Comparison of ENCODE assay signal across 10 cellular contexts in the genomic region with DNA sequence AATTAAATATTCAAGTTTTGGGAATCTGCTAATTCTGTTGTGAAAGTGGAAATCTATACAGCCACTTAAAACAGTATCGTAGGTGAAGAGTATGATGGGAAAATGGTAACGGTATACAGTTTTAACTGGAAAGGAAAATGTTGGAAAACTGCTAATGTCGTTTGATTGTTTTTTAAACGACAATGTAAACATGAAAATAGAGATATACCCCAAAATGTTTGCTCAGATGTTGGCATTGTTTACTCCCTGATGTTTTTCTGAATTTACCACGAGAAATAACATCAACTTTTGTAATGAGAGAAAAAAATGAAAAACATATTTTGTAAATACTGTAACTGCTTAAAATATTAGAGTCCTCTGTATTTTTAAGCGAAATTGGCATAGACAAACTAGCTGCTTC. TPM values are rescaled to one million over a fixed set of nuclear protein-coding genes. Genes with fewer than 3 reads are reported as not detected.
DNase-seq lines count a peak whose midpoint lies in the region; ATAC-seq and TF ChIP-seq lines count a peak whose summit lies in the region.
"Had no signal": no experiment of that assay in that cellular context is flagged by ENCODE, and none has a peak within 500 bp of the region (broad histone marks: within the 10 kb centered on the region; RNA-seq: fewer than 3 reads in every experiment).

No MANE protein-coding gene starts in this region.

- H2AFZ ChIP-seq in DND-41 (ENCODE audit: low read depth, low read length) (no peak overlapping the region), mammary epithelial cell (ENCODE audit: low read depth, low read length) (no peak overlapping the region), neural cell (ENCODE audit: low read depth, low read length) (no peak overlapping the region)

- dilution Hi-C loops in mammary epithelial cell (cut with HindIII; ENCODE audit: low sequenced_read_pairs), result no loop called here

- no peaks in the 10 kb centered on the region for H3K9me3 ChIP-seq in DND-41 (ENCODE audit: insufficient read depth, low read length, severe bottlenecking)
- no peaks in the 10 kb centered on the region for H3K9me3 ChIP-seq in mammary epithelial cell (replicated peaks; ENCODE audit: insufficient read depth, low read length)
- H3K9me3 ChIP-seq in neural cell (ENCODE audit: low read length), result no peaks in the 10 kb centered on the region

- H3K9me2 ChIP-seq in neural cell (ENCODE audit: insufficient read depth, low read length), result no peaks in the 10 kb centered on the region

- in situ Hi-C loops in mammary epithelial cell (cut with MboI; ENCODE audit: low sequenced_read_pairs in 2 of 2), result no loop called here

- H3K4me1 ChIP-seq in DND-41 (ENCODE audit: insufficient read depth, low read length), result peaks cover 65% of the 10 kb centered on the region
- peaks cover 8% of the 10 kb centered on the region for H3K4me1 ChIP-seq in mammary epithelial cell (ENCODE audit: insufficient read depth, low read length)

- TF ChIP-seq RAD21 in neural cell (conservative IDR thresholded peaks at IDR 0.05), result no peak

- H3K79me2 ChIP-seq in DND-41 (ENCODE audit: insufficient read depth, low read length) (peaks cover 89% of the 10 kb centered on the region), mammary epithelial cell (ENCODE audit: insufficient read depth, low read length) (peaks cover 82% of the 10 kb centered on the region), neural cell (replicated peaks; ENCODE audit: insufficient read depth, low read length) (peaks cover 72% of the 10 kb centered on the region)

- H3K4me2 ChIP-seq in DND-41 (ENCODE audit: insufficient read depth, low read length) (peak overlapping the region; percentile 66), mammary epithelial cell (ENCODE audit: insufficient read depth, low read depth, low read length) (peak overlapping the region; percentile 92), neural cell (ENCODE audit: low read length) (peak overlapping the region; percentile 88)

- TF ChIP-seq EP300 in neural cell (conservative IDR thresholded peaks at IDR 0.05; ENCODE audit: poor library complexity, severe bottlenecking), result no peak

- H3K27ac ChIP-seq in DND-41 (ENCODE audit: low read length), result no peak overlapping the region; the same call in 1 of the 2 replicates
- no peak overlapping the region for H3K27ac ChIP-seq in mammary epithelial cell (ENCODE audit: insufficient read depth, low read depth, low read length)
- peak overlapping the region; percentile 100 for H3K27ac ChIP-seq in neural cell (ENCODE audit: low read length)

- no TSS peak for BruUV-seq in mammary epithelial cell (replicated peaks; lab: Mats Ljungman, UMichigan)

- H3K9ac ChIP-seq in DND-41 (ENCODE audit: low read depth, low read length) (peak overlapping the region; percentile 100), mammary epithelial cell (ENCODE audit: insufficient read depth, low read length) (no peak overlapping the region), neural cell (ENCODE audit: low read length) (no peak overlapping the region)

- intact Hi-C loops in mammary epithelial cell (cut with micrococcal nuclease), result no loop called here

- no peak for DNase-seq in DND-41
- DNase-seq in LNCaP clone FGC (ENCODE audit: low read depth), result no peak
- DNase-seq in mammary epithelial cell, result no peak
- DNase-seq in activated effector memory CD4-positive, alpha-beta T cell treated with anti-CD3 and anti-CD28 coated beads, Interleukin-2, amount 50 U/mL, for 16 hours, result no peak
- DNase-seq in NCI-H2196 (lab: John Stamatoyannopoulos, UW; ENCODE audit: unreplicated experiment), result no peak
- no peak for DNase-seq in midbrain (lab: John Stamatoyannopoulos, UW)
- no peak for DNase-seq in glomerular visceral epithelial cell (ENCODE audit: extremely low spot score)
- DNase-seq: effector memory CD4-positive, alpha-beta T cell had no signal

- CTCF ChIA-PET in mammary epithelial cell (lab: Charles Lee; ENCODE audit: low non-redundant PET), result no interaction called here

- no peaks in the 10 kb centered on the region for H3K27me3 ChIP-seq in DND-41 (ENCODE audit: insufficient read depth, low read length, poor library complexity)
- no peaks in the 10 kb centered on the region for H3K27me3 ChIP-seq in mammary epithelial cell (ENCODE audit: insufficient read depth, low read length)
- no peaks in the 10 kb centered on the region for H3K27me3 ChIP-seq in neural cell (ENCODE audit: insufficient read depth, low read depth, low read length)

- no peak for ATAC-seq in DND-41 (ENCODE audit: insufficient read depth, low read depth)
- ATAC-seq: stimulated activated naive CD8-positive, alpha-beta T cell treated with anti-CD3 and anti-CD28 coated beads, Interleukin-15, amount 100 ng/mL, for 72 hours had no signal

- H3F3A ChIP-seq in neural cell (ENCODE audit: insufficient read depth, low read length, poor library complexity, severe bottlenecking), result no peaks in the 10 kb centered on the region

- H3K36me3 ChIP-seq in DND-41 (ENCODE audit: insufficient read depth, low read length) (peaks cover 33% of the 10 kb centered on the region), mammary epithelial cell (ENCODE audit: insufficient read depth, low read length) (no peaks in the 10 kb centered on the region), neural cell (ENCODE audit: insufficient read depth, low read length) (no peaks in the 10 kb centered on the region)

- WGBS in mammary epithelial cell (ENCODE audit: low coverage, missing lambda C conversion rate), result 55% methylated on average over 6 of the region's 6 CpGs

- H4K20me1 ChIP-seq in DND-41 (ENCODE audit: insufficient read depth, low read length), result peaks cover 70% of the 10 kb centered on the region
- peaks cover 41% of the 10 kb centered on the region for H4K20me1 ChIP-seq in mammary epithelial cell (ENCODE audit: insufficient read depth, low read length)
- H4K20me1 ChIP-seq in neural cell (ENCODE audit: insufficient read depth), result peaks cover 49% of the 10 kb centered on the region

- H3K4me3 ChIP-seq in DND-41 (ENCODE audit: low read depth in 1 of 2, low read length in 2 of 2) (peak overlapping the region in 1 of 2 experiments; percentile 81; a peak in 1 of 4 replicates), LNCaP clone FGC (ENCODE audit: low read depth, low read length) (peak overlapping the region; percentile 87), mammary epithelial cell (replicated peaks in 1 of 3; ENCODE audit: insufficient read depth in 1 of 3, low read depth in 2 of 3, low read length in 3 of 3) (peak overlapping the region in 2 of 3 experiments; percentile 68 to 85), neural cell (ENCODE audit: low read length) (peak overlapping the region; percentile 95)

- TF ChIP-seq CTCF in DND-41 (IDR thresholded peaks at IDR 0.05; ENCODE audit: borderline replicate concordance, extremely low read depth, low read length, poor library complexity, severe bottlenecking), result no peak
- TF ChIP-seq CTCF in LNCaP clone FGC (IDR thresholded peaks at IDR 0.05; ENCODE audit: control insufficient read depth, extremely low read depth, insufficient read depth), result no peak
- no peak for TF ChIP-seq CTCF in mammary epithelial cell (conservative IDR thresholded peaks at IDR 0.05 in 1 of 2, IDR thresholded peaks at IDR 0.05 in 1 of 2; ENCODE audit: extremely low read depth in 1 of 2, insufficient read depth in 1 of 2, low read depth in 1 of 2, low read length in 2 of 2)
- no peak for TF ChIP-seq CTCF in neural cell (IDR thresholded peaks at IDR 0.05; ENCODE audit: poor library complexity, severe bottlenecking)

TF ChIP-seq in neural cell, 6 proteins besides CTCF, POLR2A, EP300 and RAD21:
- no peak for TF ChIP-seq EZH2 (IDR thresholded peaks at IDR 0.05; ENCODE audit: borderline replicate concordance, insufficient read depth, low read length, poor library complexity, severe bottlenecking)
- TF ChIP-seq, protein P1, sequence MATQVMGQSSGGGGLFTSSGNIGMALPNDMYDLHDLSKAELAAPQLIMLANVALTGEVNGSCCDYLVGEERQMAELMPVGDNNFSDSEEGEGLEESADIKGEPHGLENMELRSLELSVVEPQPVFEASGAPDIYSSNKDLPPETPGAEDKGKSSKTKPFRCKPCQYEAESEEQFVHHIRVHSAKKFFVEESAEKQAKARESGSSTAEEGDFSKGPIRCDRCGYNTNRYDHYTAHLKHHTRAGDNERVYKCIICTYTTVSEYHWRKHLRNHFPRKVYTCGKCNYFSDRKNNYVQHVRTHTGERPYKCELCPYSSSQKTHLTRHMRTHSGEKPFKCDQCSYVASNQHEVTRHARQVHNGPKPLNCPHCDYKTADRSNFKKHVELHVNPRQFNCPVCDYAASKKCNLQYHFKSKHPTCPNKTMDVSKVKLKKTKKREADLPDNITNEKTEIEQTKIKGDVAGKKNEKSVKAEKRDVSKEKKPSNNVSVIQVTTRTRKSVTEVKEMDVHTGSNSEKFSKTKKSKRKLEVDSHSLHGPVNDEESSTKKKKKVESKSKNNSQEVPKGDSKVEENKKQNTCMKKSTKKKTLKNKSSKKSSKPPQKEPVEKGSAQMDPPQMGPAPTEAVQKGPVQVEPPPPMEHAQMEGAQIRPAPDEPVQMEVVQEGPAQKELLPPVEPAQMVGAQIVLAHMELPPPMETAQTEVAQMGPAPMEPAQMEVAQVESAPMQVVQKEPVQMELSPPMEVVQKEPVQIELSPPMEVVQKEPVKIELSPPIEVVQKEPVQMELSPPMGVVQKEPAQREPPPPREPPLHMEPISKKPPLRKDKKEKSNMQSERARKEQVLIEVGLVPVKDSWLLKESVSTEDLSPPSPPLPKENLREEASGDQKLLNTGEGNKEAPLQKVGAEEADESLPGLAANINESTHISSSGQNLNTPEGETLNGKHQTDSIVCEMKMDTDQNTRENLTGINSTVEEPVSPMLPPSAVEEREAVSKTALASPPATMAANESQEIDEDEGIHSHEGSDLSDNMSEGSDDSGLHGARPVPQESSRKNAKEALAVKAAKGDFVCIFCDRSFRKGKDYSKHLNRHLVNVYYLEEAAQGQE (IDR thresholded peaks at IDR 0.05; ENCODE audit: borderline replicate concordance), result no peak

RNA-seq across cellular contexts. Expression of a gene that starts 2.7 kb away (rescaled TPM):
- 100 to 1,000 TPM; 118 to 185 TPM for total RNA-seq in mammary epithelial cell
- polyA plus RNA-seq in mammary epithelial cell (62.8 TPM), neural cell (920 and 1,016 TPM in 2 replicates)
- polyA minus RNA-seq in mammary epithelial cell (219 TPM), neural cell (1,092 and 1,245 TPM in 2 replicates)

RNA-seq across cellular contexts. Expression of a gene that starts 45.5 kb away (rescaled TPM):
- total RNA-seq in mammary epithelial cell, result 10 to 100 TPM; 38.0 to 43.6 TPM
- polyA plus RNA-seq in mammary epithelial cell, result 37.5 TPM
- polyA minus RNA-seq in mammary epithelial cell, result 22.4 TPM
- polyA plus RNA-seq in neural cell, result 181 and 201 TPM in 2 replicates
- 204 and 212 TPM in 2 replicates for polyA minus RNA-seq in neural cell

Comparison
In these comparisons a context has a peak if more than half of its experiments do, and no peak if none do; other contexts are left out.
1. RNA of a gene that starts 2.7 kb away (polyA plus RNA-seq): 920 to 1,016 TPM in neural cell; 62.8 TPM in mammary epithelial cell (single experiment); every median in the first group is over 10 times any median in the second.
2. Peak in every context shown above with its lines, with median percentiles within 50 percentile points of each other: H3K4me2 ChIP-seq.